In the genomic region with DNA sequence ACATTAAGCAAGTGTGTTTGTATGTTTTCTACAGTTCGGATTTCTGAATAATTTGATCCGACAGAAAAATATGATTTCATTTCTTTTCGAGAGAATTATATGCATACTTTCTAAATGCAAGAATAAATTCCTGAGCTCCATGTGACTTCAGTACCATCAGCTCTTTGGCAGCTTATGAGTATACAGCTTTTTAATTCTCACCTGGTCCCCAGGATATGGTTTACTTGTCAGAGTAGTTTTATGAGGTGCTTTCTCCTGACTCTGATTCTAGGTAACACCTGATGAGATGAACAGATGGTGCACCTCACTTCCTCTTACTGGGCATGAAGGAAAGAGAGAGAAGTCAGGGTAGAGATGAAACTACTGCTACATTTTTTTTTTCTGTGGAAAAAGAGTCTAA, we compare ENCODE assay signal across 9 cellular contexts. TPM values are rescaled to one million over a fixed set of nuclear protein-coding genes. Genes with fewer than 3 reads are reported as not detected.
DNase-seq lines count a peak whose midpoint lies in the region; ATAC-seq and TF ChIP-seq lines count a peak whose summit lies in the region.
"Had no signal": no experiment of that assay in that cellular context is flagged by ENCODE, and none has a peak within 500 bp of the region (broad histone marks: within the 10 kb centered on the region; RNA-seq: fewer than 3 reads in every experiment).

No MANE protein-coding gene starts in this region.

- H3K27ac ChIP-seq in HL-60 (replicated peaks), result peak overlapping the region; percentile 45
- H3K27ac ChIP-seq in dorsolateral prefrontal cortex, result peak overlapping the region in 53 of 59 donors; percentile 2 to 86 (median 65)

- in situ Hi-C loops in GM13976 (cut with MboI; ENCODE audit: low sequenced_read_pairs, unreplicated experiment), result no loop called here

- H3K4me3 ChIP-seq in HL-60 (replicated peaks; ENCODE audit: insufficient read depth, low read length), result no peak overlapping the region
- H3K4me3 ChIP-seq in dorsolateral prefrontal cortex, result peak overlapping the region in 12 of 59 donors; percentile 1 to 47 (median 18)
- peak overlapping the region; percentile 21 for H3K4me3 ChIP-seq in retinal pigment epithelial cell (ENCODE audit: low read length)

- intact Hi-C loops in dorsolateral prefrontal cortex (cut with DNase I), result loop anchor here in 1 of 2 donors (5.0 kb wide), 1 partner anchor 112 kb away; no protein-coding TSS in a partner anchor

- peak; percentile 44 for ATAC-seq in GM19452 (IDR thresholded peaks at IDR 0.05; ENCODE audit: unreplicated experiment)

- no peak for TF ChIP-seq CTCF in HL-60 (IDR thresholded peaks at IDR 0.05; ENCODE audit: insufficient read depth, low read length)
- no peak for TF ChIP-seq CTCF in dorsolateral prefrontal cortex (IDR thresholded peaks at IDR 0.05 in 54 of 56, conservative IDR thresholded peaks at IDR 0.05 in 2 of 56; ENCODE audit: low read depth in 1 of 56, partially characterized antibody in 56 of 56)
- no peak for TF ChIP-seq CTCF in retinal pigment epithelial cell (conservative IDR thresholded peaks at IDR 0.05; ENCODE audit: low read depth, low read length)
- TF ChIP-seq CTCF in GM13976 (IDR thresholded peaks at IDR 0.05; ENCODE audit: borderline replicate concordance, control extremely low read depth, extremely low read depth, insufficient read depth, missing control alignments), result no peak

- H3K27me3 ChIP-seq in HL-60 (ENCODE audit: insufficient read depth, poor library complexity, severe bottlenecking), result no peaks in the 10 kb centered on the region
- H3K27me3 ChIP-seq in dorsolateral prefrontal cortex, result no peaks in the 10 kb centered on the region

- DNase-seq in HL-60 (ENCODE audit: low read depth in 1 of 2, low spot score in 1 of 2) (peak in 1 of 2 experiments; percentile 16), dorsolateral prefrontal cortex (peak in 1 of 10 donors; percentile 48), retinal pigment epithelial cell (ENCODE audit: low read depth) (no peak), GM13976 (ENCODE audit: low spot score) (no peak), HPDE6-E6E7 (ENCODE audit: extremely low spot score) (no peak), SW 1271 (lab: John Stamatoyannopoulos, UW) (no peak)
- no peak for DNase-seq in activated CD4-positive, alpha-beta T cell treated with anti-CD3 and anti-CD28 coated beads for 4 hours
- DNase-seq: NCI-H2081 had no signal

RNA-seq across cellular contexts. Expression of a gene that starts 3.1 kb away (rescaled TPM):
- total RNA-seq in dorsolateral prefrontal cortex, result 1 to 10 TPM in 64 of 120 experiments, under 1 TPM in 40, not detected in 16; 0.28 to 7.5 (median 1.3) TPM
